ENCODE assay signal across 12 cellular contexts in the genomic region with DNA sequence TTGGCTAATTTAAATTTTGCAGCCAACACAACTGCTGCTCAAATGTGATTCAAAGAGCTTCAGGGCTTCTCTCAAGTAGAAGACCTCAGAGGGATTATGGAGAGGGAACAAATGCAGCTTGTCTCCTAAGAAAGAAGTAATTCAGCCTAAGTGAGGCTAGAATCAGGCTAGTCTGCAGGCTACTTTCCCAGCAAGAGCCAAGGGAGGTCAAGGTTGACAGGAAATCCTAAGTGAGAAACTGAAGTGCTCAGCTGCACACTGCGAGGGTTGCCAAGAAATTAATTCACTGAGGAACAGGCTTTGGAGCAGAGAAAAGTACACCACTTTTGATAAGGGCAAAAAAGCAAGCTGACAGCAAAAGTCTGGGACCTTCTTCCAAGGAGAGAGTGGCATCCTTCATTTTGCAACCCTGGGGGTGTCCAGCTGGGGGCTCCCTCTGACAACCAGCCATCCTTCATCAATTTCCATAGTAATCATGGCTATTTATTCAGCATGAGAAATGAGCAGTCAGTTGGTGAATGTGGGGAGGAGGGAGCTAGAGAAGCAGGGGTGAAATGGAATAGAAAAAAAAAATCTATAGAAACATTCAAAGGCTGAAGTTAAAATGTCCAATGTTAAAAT.
DNase-seq lines count a peak whose midpoint lies in the region; ATAC-seq and TF ChIP-seq lines count a peak whose summit lies in the region.
"Had no signal": no experiment of that assay in that cellular context is flagged by ENCODE, and none has a peak within 500 bp of the region (broad histone marks: within the 10 kb centered on the region; RNA-seq: fewer than 3 reads in every experiment).

No MANE protein-coding gene starts in this region.

- H3F3A ChIP-seq in GM23248 (ENCODE audit: insufficient read depth): no peaks in the 10 kb centered on the region

- TF ChIP-seq CTCF in A673 (conservative IDR thresholded peaks at IDR 0.05; ENCODE audit: low read depth, low read length) (peak; percentile 44), HFFc6 (IDR thresholded peaks at IDR 0.05) (peak; percentile 48; the same call in 1 of the 2 replicates), dorsolateral prefrontal cortex (IDR thresholded peaks at IDR 0.05 in 54 of 56, conservative IDR thresholded peaks at IDR 0.05 in 2 of 56; ENCODE audit: low read depth in 1 of 56, partially characterized antibody in 56 of 56) (peak in 40 of 56 donors; percentile 15 to 52 (median 34))

- intact Hi-C loops in A673 (cut with micrococcal nuclease; ENCODE audit: unreplicated experiment): no loop called here
- intact Hi-C loops in dorsolateral prefrontal cortex (cut with DNase I): no loop called here

- no peak overlapping the region for H3K4me2 ChIP-seq in GM23248 (ENCODE audit: unreplicated experiment)
- H3K4me2 ChIP-seq: BLaER1 treated with 17β-estradiol and CSF1 and Interleukin-3, amounts not matched to agents 10 nM and 100 nM had no signal

- H3K27ac ChIP-seq in A673 (ENCODE audit: low read depth, low read length, poor library complexity, severe bottlenecking): no peak overlapping the region
- H3K27ac ChIP-seq in dorsolateral prefrontal cortex: no peak overlapping the region
- no peak overlapping the region for H3K27ac ChIP-seq in GM23248
- H3K27ac ChIP-seq: BLaER1 treated with 17β-estradiol and CSF1 and Interleukin-3, amounts not matched to agents 10 nM and 100 nM; gastrocnemius medialis; SK-N-MC had no signal

- peak; percentile 76 for DNase-seq in A673 (ENCODE audit: low spot score)
- DNase-seq in HFFc6: no peak
- peak in 1 of 10 donors; percentile 38 for DNase-seq in dorsolateral prefrontal cortex
- DNase-seq in medulla oblongata (ENCODE audit: extremely low spot score): peak; percentile 36
- no peak for DNase-seq in NCI-H2171 treated with DMSO at 0.1 percent for 48 hours (lab: John Stamatoyannopoulos, UW)
- no peak for DNase-seq in GM23248
- DNase-seq: gastrocnemius medialis, NCI-H1694 had no signal

- WGBS in GM23248 (ENCODE audit: low coverage in 1 of 2, low lambda C conversion rate in 2 of 2, missing lambda C conversion rate in 2 of 2), 2 experiments: 0 to 7% methylated on average over 1 of the region's 1 CpG

- H3K4me3 Mint-ChIP-seq in HFFc6: no peak overlapping the region

- H4K20me1 ChIP-seq in GM23248 (ENCODE audit: insufficient read depth): no peaks in the 10 kb centered on the region
- H4K20me1 ChIP-seq: BLaER1 treated with 17β-estradiol and CSF1 and Interleukin-3, amounts not matched to agents 10 nM and 100 nM had no signal

- POLR2A ChIA-PET in A673 (lab: Charles Lee; ENCODE audit: low non-redundant PET): no interaction called here

- peaks cover 19% of the 10 kb centered on the region for H3K27me3 Mint-ChIP-seq in HFFc6 (ENCODE audit: insufficient read depth)

- H3K9ac ChIP-seq in GM23248: no peak overlapping the region
- H3K9ac ChIP-seq: BLaER1 treated with 17β-estradiol and CSF1 and Interleukin-3, amounts not matched to agents 10 nM and 100 nM had no signal

- no peak overlapping the region for H2AFZ ChIP-seq in GM23248

- H3K27me3 ChIP-seq in A673 (replicated peaks; ENCODE audit: insufficient read depth, low read depth, low read length, poor library complexity) (no peaks in the 10 kb centered on the region), dorsolateral prefrontal cortex (peaks cover 0 to 6% (median 0%) of the 10 kb centered on the region in 45 donors), GM23248 (replicated peaks; ENCODE audit: insufficient read depth) (peaks cover 23% of the 10 kb centered on the region; the same call in 1 of the 2 replicates)
- H3K27me3 ChIP-seq: BLaER1 treated with 17β-estradiol and CSF1 and Interleukin-3, amounts not matched to agents 10 nM and 100 nM; gastrocnemius medialis had no signal

- CTCF ChIA-PET in A673 (lab: Charles Lee): no interaction called here

- ATAC-seq in HG02884 (IDR thresholded peaks at IDR 0.05; ENCODE audit: unreplicated experiment): no peak
- ATAC-seq in GM21619 (IDR thresholded peaks at IDR 0.05; ENCODE audit: unreplicated experiment): no peak

- H3K4me1 ChIP-seq in A673 (ENCODE audit: insufficient read depth, low read length, poor library complexity, severe bottlenecking) (peaks cover 16% of the 10 kb centered on the region), GM23248 (ENCODE audit: insufficient read depth) (no peaks in the 10 kb centered on the region)

- H3K9me3 Mint-ChIP-seq in HFFc6: no peaks in the 10 kb centered on the region

- H3K9me3 ChIP-seq in A673 (ENCODE audit: low read depth, low read length, poor library complexity, severe bottlenecking): no peaks in the 10 kb centered on the region
- H3K9me3 ChIP-seq in GM23248 (ENCODE audit: low read depth): no peaks in the 10 kb centered on the region
- H3K9me3 ChIP-seq: BLaER1 treated with 17β-estradiol and CSF1 and Interleukin-3, amounts not matched to agents 10 nM and 100 nM; gastrocnemius medialis had no signal

- H3K36me3 Mint-ChIP-seq in HFFc6 (ENCODE audit: low read depth): no peaks in the 10 kb centered on the region

- H3K9me2 ChIP-seq in GM23248 (ENCODE audit: insufficient read depth): no peaks in the 10 kb centered on the region

- in situ Hi-C loops in GM23248 (cut with MboI): no loop called here

- no peaks in the 10 kb centered on the region for H3K79me2 ChIP-seq in GM23248 (ENCODE audit: insufficient read depth)

- H3K4me3 ChIP-seq in A673 (ENCODE audit: low read depth, low read length, poor library complexity, severe bottlenecking) (no peak overlapping the region), dorsolateral prefrontal cortex (no peak overlapping the region), GM23248 (no peak overlapping the region)
- H3K4me3 ChIP-seq: BLaER1 treated with 17β-estradiol and CSF1 and Interleukin-3, amounts not matched to agents 10 nM and 100 nM; gastrocnemius medialis; SK-N-MC had no signal

- no peaks in the 10 kb centered on the region for H3K4me1 Mint-ChIP-seq in HFFc6 (ENCODE audit: low read depth)

- H3K36me3 ChIP-seq in A673 (ENCODE audit: insufficient read depth, low read length, poor library complexity, severe bottlenecking) (no peaks in the 10 kb centered on the region), GM23248 (ENCODE audit: low read depth) (no peaks in the 10 kb centered on the region)
- H3K36me3 ChIP-seq: BLaER1 treated with 17β-estradiol and CSF1 and Interleukin-3, amounts not matched to agents 10 nM and 100 nM; gastrocnemius medialis had no signal

- no TSS peak for BruUV-seq in A673 (replicated peaks; lab: Mats Ljungman, UMichigan)

- no peak overlapping the region for H3K27ac Mint-ChIP-seq in HFFc6

Comparison
In these comparisons a context has a peak if more than half of its experiments do, and no peak if none do; other contexts are left out.
1. DNase-seq: peak in A673 (single experiment) and medulla oblongata (single experiment); none in HFFc6 (single experiment), NCI-H2171 treated with DMSO at 0.1 percent for 48 hours (single experiment) and GM23248 (single experiment).
2. Peak in every context shown above with its lines, with median percentiles within 50 percentile points of each other: CTCF ChIP-seq.